34 cellular contexts compared by ENCODE assay signal in genomic region chr2:142483653-142484052, GRCh38.
"Had no signal": no experiment of that assay in that cellular context is flagged by ENCODE, and none has a peak within 500 bp of the region (broad histone marks: within the 10 kb centered on the region; RNA-seq: fewer than 3 reads in every experiment).

No MANE protein-coding gene starts in this region.

- H3K27me3 ChIP-seq: MG63 had no signal

- H3K36me3 ChIP-seq: MG63 had no signal

- H3K9me3 ChIP-seq: MG63 had no signal

- H3K27ac ChIP-seq: KMS-11 had no signal

- H3K4me2 ChIP-seq: KMS-11 had no signal

- DNase-seq: Karpas-422, Kasumi-1, KG1, MG63, MM.1S, MV-4-11, NCI-H1048, NCI-H1092, NCI-H1092 treated with DMSO at 0.1 percent for 48 hours, NCI-H1105, NCI-H1105 treated with DMSO at 0.1 percent for 48 hours, NCI-H1417, NCI-H1417 treated with DMSO at 0.1 percent for 48 hours, NCI-H1436, NCI-H1436 treated with DMSO at 0.1 percent for 48 hours, NCI-H146, NCI-H1694, NCI-H1694 treated with DMSO at 0.1 percent for 48 hours, NCI-H187, NCI-H187 treated with DMSO at 0.1 percent for 48 hours, NCI-H1930, NCI-H2029, NCI-H2029 treated with DMSO at 0.1 percent for 48 hours, NCI-H2081, NCI-H2081 treated with DMSO at 0.1 percent for 48 hours, NCI-H2107, NCI-H2171, NCI-H2171 treated with DMSO at 0.1 percent for 48 hours, NCI-H2227 treated with DMSO at 0.1 percent for 48 hours, NCI-H226, NCI-H345, NCI-H446 treated with DMSO at 0.1 percent for 48 hours, NCI-H510A had no signal

- H3K9ac ChIP-seq: KMS-11 had no signal

- H3K4me3 ChIP-seq: MG63 had no signal
